ENCODE assay signal across 8 cellular contexts in genomic region chr15:34987982-34988873, GRCh38. TPM values are rescaled to one million over a fixed set of nuclear protein-coding genes. Genes with fewer than 3 reads are reported as not detected.
DNase-seq lines count a peak whose midpoint lies in the region; ATAC-seq and TF ChIP-seq lines count a peak whose summit lies in the region.

ZNF770 (minus strand) TSS chr15:34988287; CDS start chr15:34983434, 4,853 bp downstream.

- H3K9me3 Mint-ChIP-seq in stimulated activated naive CD8-positive, alpha-beta T cell treated with anti-CD3 and anti-CD28 coated beads, Interleukin-15, amount 100 ng/mL, for 72 hours = no peaks in the 10 kb centered on the region

- H3K27me3 ChIP-seq in DOHH2 (ENCODE audit: control insufficient read depth, low read length) (no peaks in the 10 kb centered on the region), neural cell (ENCODE audit: insufficient read depth, low read depth, low read length) (no peaks in the 10 kb centered on the region)

- POLR2A ChIA-PET in RWPE1 (lab: Yijun Ruan, JAX; ENCODE audit: low non-redundant PET) = interaction anchor here (0.9 to 1.5 kb wide), 7 partner anchors 12 to 306 kb away, joined by 3 to 6 read pairs (median 3); partner anchors contain the start of gene AQR

- peak within 1 kb of the TSS; percentile 100 for H2AFZ ChIP-seq in neural cell (ENCODE audit: low read depth, low read length)

- no peaks in the 10 kb centered on the region for H3K9me3 ChIP-seq in DOHH2 (ENCODE audit: control insufficient read depth, insufficient read depth, low read length)
- no peaks in the 10 kb centered on the region for H3K9me3 ChIP-seq in KOPT-K1 (ENCODE audit: insufficient read depth, low read length, poor library complexity, severe bottlenecking)
- H3K9me3 ChIP-seq in neural cell (ENCODE audit: low read length) = no peaks in the 10 kb centered on the region

- peaks cover 43% of the 10 kb centered on the region for H3K36me3 ChIP-seq in DOHH2 (ENCODE audit: control insufficient read depth, low read length)
- peaks cover 27% of the 10 kb centered on the region for H3K36me3 ChIP-seq in KOPT-K1 (ENCODE audit: insufficient read depth, low read length)
- no peaks in the 10 kb centered on the region for H3K36me3 ChIP-seq in neural cell (ENCODE audit: insufficient read depth, low read length)

- H3K4me2 ChIP-seq in DOHH2 (ENCODE audit: low read length) (peak within 1 kb of the TSS; percentile 87), neural cell (ENCODE audit: low read length) (peak within 1 kb of the TSS; percentile 71)

- H3K4me3 ChIP-seq in DOHH2 (ENCODE audit: low read length) = peak within 1 kb of the TSS; percentile 86
- H3K4me3 ChIP-seq in fibroblast of the aortic adventitia (ENCODE audit: low read depth, low read length) = peak within 1 kb of the TSS; percentile 95
- H3K4me3 ChIP-seq in neural cell (ENCODE audit: low read length) = peak within 1 kb of the TSS; percentile 73

- no peaks in the 10 kb centered on the region for H3K27me3 Mint-ChIP-seq in stimulated activated naive CD8-positive, alpha-beta T cell treated with anti-CD3 and anti-CD28 coated beads, Interleukin-15, amount 100 ng/mL, for 72 hours

- peak within 1 kb of the TSS; percentile 91 for H3K9ac ChIP-seq in neural cell (ENCODE audit: low read length)

- H3K4me1 ChIP-seq in DOHH2 (ENCODE audit: control insufficient read depth, low read length) = peaks cover 39% of the 10 kb centered on the region

- DNase-seq in RWPE1 (ENCODE audit: low spot score) = peak; percentile 83
- peak; percentile 85 for DNase-seq in activated effector memory CD4-positive, alpha-beta T cell treated with Interleukin-2 at 50 U/mL for 16 hours
- peak; percentile 76 for DNase-seq in fibroblast of the aortic adventitia (ENCODE audit: low read depth)
- DNase-seq in stimulated activated naive CD8-positive, alpha-beta T cell treated with anti-CD3 and anti-CD28 coated beads, Interleukin-15, amount 100 ng/mL, for 72 hours = peak; percentile 88 to 90

- peak within 1 kb of the TSS; percentile 62 for H3K27ac ChIP-seq in DOHH2 (ENCODE audit: low read depth, low read length)
- peak within 1 kb of the TSS; percentile 89 for H3K27ac ChIP-seq in KOPT-K1 (ENCODE audit: low read depth, low read length, poor library complexity, severe bottlenecking)
- peak within 1 kb of the TSS; percentile 91 for H3K27ac ChIP-seq in RWPE1
- H3K27ac ChIP-seq in neural cell (ENCODE audit: low read length) = peak within 1 kb of the TSS; percentile 92

- H4K20me1 ChIP-seq in DOHH2 (ENCODE audit: control insufficient read depth, insufficient read depth, low read depth, low read length) = peaks cover 10% of the 10 kb centered on the region; the same call in 1 of the 2 replicates
- no peaks in the 10 kb centered on the region for H4K20me1 ChIP-seq in neural cell (ENCODE audit: insufficient read depth)

- H3K79me2 ChIP-seq in DOHH2 (ENCODE audit: control insufficient read depth, low read length) = peaks cover 50% of the 10 kb centered on the region
- peaks cover 35% of the 10 kb centered on the region for H3K79me2 ChIP-seq in neural cell (replicated peaks; ENCODE audit: insufficient read depth, low read length)

- CTCF ChIA-PET in RWPE1 (lab: Yijun Ruan, JAX) = interaction anchor here (1.3 to 1.4 kb wide), 2 partner anchors 19 to 31 kb away, joined by 4 to 5 read pairs; partner anchors contain the start of gene AQR

- TF ChIP-seq CTCF in DOHH2 (IDR thresholded peaks at IDR 0.05; ENCODE audit: low read depth, low read length, poor library complexity, severe bottlenecking) = no peak
- no peak for TF ChIP-seq CTCF in RWPE1 (conservative IDR thresholded peaks at IDR 0.05; ENCODE audit: low read depth)
- no peak for TF ChIP-seq CTCF in fibroblast of the aortic adventitia (IDR thresholded peaks at IDR 0.05; ENCODE audit: insufficient read depth, low read length)
- TF ChIP-seq CTCF in neural cell (IDR thresholded peaks at IDR 0.05; ENCODE audit: poor library complexity, severe bottlenecking) = peak; percentile 28

- H3F3A ChIP-seq in DOHH2 (ENCODE audit: control insufficient read depth, insufficient read depth) = no peaks in the 10 kb centered on the region; the same call in 1 of the 2 replicates
- no peaks in the 10 kb centered on the region for H3F3A ChIP-seq in neural cell (ENCODE audit: insufficient read depth, low read length, poor library complexity, severe bottlenecking)

- TF ChIP-seq RAD21 in neural cell (conservative IDR thresholded peaks at IDR 0.05) = peak; percentile 22

- H3K9me2 ChIP-seq in DOHH2 (replicated peaks; ENCODE audit: control insufficient read depth, low read length) (no peaks in the 10 kb centered on the region), neural cell (ENCODE audit: insufficient read depth, low read length) (no peaks in the 10 kb centered on the region)

- peak within 1 kb of the TSS; percentile 99 to 100 for H3K27ac Mint-ChIP-seq in stimulated activated naive CD8-positive, alpha-beta T cell treated with anti-CD3 and anti-CD28 coated beads, Interleukin-15, amount 100 ng/mL, for 72 hours

- H3K4me1 Mint-ChIP-seq in stimulated activated naive CD8-positive, alpha-beta T cell treated with anti-CD3 and anti-CD28 coated beads, Interleukin-15, amount 100 ng/mL, for 72 hours = peaks cover 45% of the 10 kb centered on the region

- ATAC-seq in GM21825 (IDR thresholded peaks at IDR 0.05; ENCODE audit: unreplicated experiment) = peak; percentile 73
- peak; percentile 94 for ATAC-seq in stimulated activated naive CD8-positive, alpha-beta T cell treated with anti-CD3 and anti-CD28 coated beads, Interleukin-15, amount 100 ng/mL, for 72 hours

- TF ChIP-seq EP300 in neural cell (conservative IDR thresholded peaks at IDR 0.05; ENCODE audit: poor library complexity, severe bottlenecking) = peak; percentile 52

- peak within 1 kb of the TSS; percentile 94 to 98 for H3K4me3 Mint-ChIP-seq in stimulated activated naive CD8-positive, alpha-beta T cell treated with anti-CD3 and anti-CD28 coated beads, Interleukin-15, amount 100 ng/mL, for 72 hours

TF ChIP-seq in neural cell, 6 proteins besides CTCF, POLR2A, EP300 and RAD21:
- TF ChIP-seq POLR2AphosphoS5 (IDR thresholded peaks at IDR 0.05) (peak; percentile 80), MXI1 (conservative IDR thresholded peaks at IDR 0.05; ENCODE audit: poor library complexity, severe bottlenecking) (peak; percentile 91), TAF1 (IDR thresholded peaks at IDR 0.05; ENCODE audit: low read depth) (peak; percentile 98), REST (IDR thresholded peaks at IDR 0.05; ENCODE audit: borderline replicate concordance) (peak; percentile 92), EZH2 (IDR thresholded peaks at IDR 0.05; ENCODE audit: borderline replicate concordance, insufficient read depth, low read length, poor library complexity, severe bottlenecking) (no peak), SMC3 (conservative IDR thresholded peaks at IDR 0.05; ENCODE audit: poor library complexity) (peak; percentile 44)

RNA-seq across cellular contexts. Expression of gene ZNF770, which starts in this region (rescaled TPM):
- total RNA-seq in fibroblast of the aortic adventitia (ENCODE audit: low replicate concordance) = 27.4 and 36.8 TPM in 2 replicates
- 18.8 and 18.9 TPM in 2 replicates for polyA plus RNA-seq in neural cell
- 72.8 and 80.0 TPM in 2 replicates for polyA minus RNA-seq in neural cell

Comparison
In these comparisons a context has a peak if more than half of its experiments do, and no peak if none do; other contexts are left out.
1. Peak in every context shown above with its lines: DNase-seq, ATAC-seq, H3K4me3 ChIP-seq and H3K27ac ChIP-seq.